1 cellular context compared by ENCODE assay signal in genomic region chr6:79946242-79946641, GRCh38.
TF ChIP-seq lines count a peak whose summit lies in the region.

No MANE protein-coding gene starts in this region.

TF ChIP-seq in GM12878, 131 proteins besides CTCF, POLR2A, EP300 and RAD21 (continued from another document):
- TF ChIP-seq POLR2AphosphoS5 (IDR thresholded peaks at IDR 0.05; ENCODE audit: low read length) (no peak), NBN (IDR thresholded peaks at IDR 0.05) (no peak)
